In the genomic region with DNA sequence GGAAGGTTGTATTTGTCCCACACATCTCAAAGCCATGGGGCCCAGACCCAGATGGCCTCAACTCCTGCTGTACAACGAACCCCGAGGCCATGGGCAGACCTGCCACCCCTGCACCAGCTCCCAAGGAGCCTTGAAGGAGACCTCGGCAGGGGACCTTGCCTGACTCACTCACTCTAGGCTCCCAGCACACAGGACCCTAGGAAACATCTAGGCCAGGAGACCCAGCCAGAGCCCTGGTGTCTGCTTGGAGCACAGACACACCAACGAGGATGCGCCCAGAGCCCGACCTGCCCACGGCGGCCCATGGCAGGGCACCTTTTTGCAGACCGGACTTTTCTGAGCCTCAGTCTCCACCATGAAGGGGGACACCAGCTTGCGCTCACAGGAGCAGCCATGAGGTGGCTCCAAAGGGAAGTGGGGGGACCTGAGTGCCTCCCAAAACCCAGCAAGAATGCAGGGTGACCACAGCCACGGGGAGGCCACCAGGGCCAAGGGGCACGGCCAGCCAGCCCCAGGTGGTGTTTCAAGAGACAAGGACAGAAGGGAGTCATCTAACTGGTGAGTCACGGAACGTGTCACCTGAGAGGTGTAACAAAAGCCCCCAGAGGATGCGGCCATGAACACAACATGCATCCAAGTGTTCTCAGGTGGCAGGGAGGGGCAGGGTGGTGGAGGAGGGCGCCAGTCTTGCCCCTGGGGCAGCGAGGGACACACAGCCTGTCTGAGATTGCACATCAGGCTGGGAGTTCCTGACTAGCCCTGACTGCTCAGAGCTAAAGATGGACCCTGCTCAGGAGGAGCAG, we compare ENCODE assay signal across 2 cellular contexts.
TF ChIP-seq lines count a peak whose summit lies in the region.

No MANE protein-coding gene starts in this region.

TF ChIP-seq in HCT116, 20 proteins besides CTCF, POLR2A, EP300 and RAD21:
- TF ChIP-seq, protein P1, sequence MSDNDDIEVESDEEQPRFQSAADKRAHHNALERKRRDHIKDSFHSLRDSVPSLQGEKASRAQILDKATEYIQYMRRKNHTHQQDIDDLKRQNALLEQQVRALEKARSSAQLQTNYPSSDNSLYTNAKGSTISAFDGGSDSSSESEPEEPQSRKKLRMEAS (IDR thresholded peaks at IDR 0.05): no peak
- no peak for TF ChIP-seq CBX3 (IDR thresholded peaks at IDR 0.05; ENCODE audit: low read depth)
- TF ChIP-seq, protein P2, sequence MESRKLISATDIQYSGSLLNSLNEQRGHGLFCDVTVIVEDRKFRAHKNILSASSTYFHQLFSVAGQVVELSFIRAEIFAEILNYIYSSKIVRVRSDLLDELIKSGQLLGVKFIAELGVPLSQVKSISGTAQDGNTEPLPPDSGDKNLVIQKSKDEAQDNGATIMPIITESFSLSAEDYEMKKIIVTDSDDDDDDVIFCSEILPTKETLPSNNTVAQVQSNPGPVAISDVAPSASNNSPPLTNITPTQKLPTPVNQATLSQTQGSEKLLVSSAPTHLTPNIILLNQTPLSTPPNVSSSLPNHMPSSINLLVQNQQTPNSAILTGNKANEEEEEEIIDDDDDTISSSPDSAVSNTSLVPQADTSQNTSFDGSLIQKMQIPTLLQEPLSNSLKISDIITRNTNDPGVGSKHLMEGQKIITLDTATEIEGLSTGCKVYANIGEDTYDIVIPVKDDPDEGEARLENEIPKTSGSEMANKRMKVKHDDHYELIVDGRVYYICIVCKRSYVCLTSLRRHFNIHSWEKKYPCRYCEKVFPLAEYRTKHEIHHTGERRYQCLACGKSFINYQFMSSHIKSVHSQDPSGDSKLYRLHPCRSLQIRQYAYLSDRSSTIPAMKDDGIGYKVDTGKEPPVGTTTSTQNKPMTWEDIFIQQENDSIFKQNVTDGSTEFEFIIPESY (IDR thresholded peaks at IDR 0.05; ENCODE audit: extremely low read depth, insufficient replicate concordance, low read length): no peak
- TF ChIP-seq YY1 (IDR thresholded peaks at IDR 0.05; ENCODE audit: extremely low read depth, insufficient replicate concordance, low read depth, low read length): no peak
- TF ChIP-seq, protein P3, sequence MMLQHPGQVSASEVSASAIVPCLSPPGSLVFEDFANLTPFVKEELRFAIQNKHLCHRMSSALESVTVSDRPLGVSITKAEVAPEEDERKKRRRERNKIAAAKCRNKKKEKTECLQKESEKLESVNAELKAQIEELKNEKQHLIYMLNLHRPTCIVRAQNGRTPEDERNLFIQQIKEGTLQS (IDR thresholded peaks at IDR 0.05): no peak
- TF ChIP-seq ZNF274 (IDR thresholded peaks at IDR 0.05; ENCODE audit: low read depth, low read length): no peak
- TF ChIP-seq SIN3A (IDR thresholded peaks at IDR 0.05; ENCODE audit: low read depth): no peak
- TF ChIP-seq ELF1 (IDR thresholded peaks at IDR 0.05; ENCODE audit: borderline replicate concordance, low read depth): no peak
- no peak for TF ChIP-seq FOSL1 (IDR thresholded peaks at IDR 0.05; ENCODE audit: low read depth)
- no peak for TF ChIP-seq ZFX (IDR thresholded peaks at IDR 0.05)
- no peak for TF ChIP-seq POLR2AphosphoS5 (IDR thresholded peaks at IDR 0.05; ENCODE audit: low read depth, low read length)
TF ChIP-seq in HCT116: peak in this region for 0.

TF ChIP-seq in K562, 482 proteins besides CTCF, POLR2A, EP300 and RAD21:
- TF ChIP-seq MBD2 (IDR thresholded peaks at IDR 0.05; ENCODE audit: borderline replicate concordance, low read depth) (no peak), RBFOX2 (IDR thresholded peaks at IDR 0.05; ENCODE audit: low read depth, low read length) (0 out of 2 replicates have a peak, but pooled peaks have one; percentile 34), SP1 (CRISPR knock-in tag; IDR thresholded peaks at IDR 0.05) (0 out of 2 replicates have a peak, but pooled peaks have one; percentile 35)
